In the genomic region with DNA sequence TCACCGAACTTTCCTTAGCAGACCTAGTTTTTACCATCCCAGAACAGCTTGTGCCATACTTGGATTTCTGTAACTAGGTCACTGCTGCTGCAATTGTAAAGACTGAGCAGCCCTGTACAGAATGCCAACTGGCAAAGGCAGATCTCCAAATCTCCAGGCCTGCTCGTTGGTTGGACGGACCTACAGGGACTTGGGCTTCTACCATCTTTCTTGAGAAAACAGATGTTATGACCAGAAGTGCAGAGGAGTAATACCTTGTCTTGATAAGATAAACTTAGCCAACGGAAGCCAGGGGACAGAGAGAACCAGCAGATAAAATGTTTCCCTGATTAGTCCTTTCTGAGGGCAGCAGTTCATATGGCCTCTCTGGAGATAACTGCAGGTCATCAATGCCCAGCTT, we compare ENCODE assay signal across 28 cellular contexts.
DNase-seq lines count a peak whose midpoint lies in the region; ATAC-seq, FAIRE-seq and TF ChIP-seq lines count a peak whose summit lies in the region.
"Had no signal": no experiment of that assay in that cellular context is flagged by ENCODE, and none has a peak within 500 bp of the region (broad histone marks: within the 10 kb centered on the region; RNA-seq: fewer than 3 reads in every experiment).

No MANE protein-coding gene starts in this region.

- H3K36me3 ChIP-seq in K562 (ENCODE audit: control insufficient read depth, insufficient read depth, low read length) (no peaks in the 10 kb centered on the region), lower lobe of right lung (no peaks in the 10 kb centered on the region)
- H3K36me3 ChIP-seq: breast epithelium, upper lobe of right lung had no signal

- intact Hi-C loops in K562 (cut with micrococcal nuclease) (no loop called here), right cardiac atrium (cut with DNase I) (no loop called here), posterior cingulate gyrus (cut with DNase I) (no loop called here), lower lobe of right lung (cut with DNase I) (no loop called here)

- H3K79me2 ChIP-seq in K562 (ENCODE audit: control insufficient read depth, insufficient read depth, low read length): no peaks in the 10 kb centered on the region

- TF ChIP-seq POLR2A in K562 (conservative IDR thresholded peaks at IDR 0.05): no peak

- 0 out of 2 replicates have a peak overlapping the region, but pooled peaks have one; percentile 41 for H3K4me2 ChIP-seq in K562 (ENCODE audit: insufficient read depth, low read length)
- H3K4me2 ChIP-seq: KMS-11 had no signal

- H3K27me3 ChIP-seq in K562 (ENCODE audit: control insufficient read depth in 2 of 2, insufficient read depth in 2 of 2, low read length in 2 of 2): no peaks in the 10 kb centered on the region
- H3K27me3 ChIP-seq in right cardiac atrium (ENCODE audit: control insufficient read depth, insufficient read depth): no peaks in the 10 kb centered on the region
- no peaks in the 10 kb centered on the region for H3K27me3 ChIP-seq in lower lobe of right lung (ENCODE audit: low read depth)
- H3K27me3 ChIP-seq: breast epithelium, upper lobe of right lung had no signal

- H3K4me3 ChIP-seq in K562 (no peak overlapping the region), right cardiac atrium (ENCODE audit: low read length) (no peak overlapping the region), lower lobe of right lung (no peak overlapping the region)
- H3K4me3 ChIP-seq: breast epithelium, upper lobe of right lung had no signal

- peak; percentile 89 for TF ChIP-seq EP300 in K562 (IDR thresholded peaks at IDR 0.05; ENCODE audit: low read length)

- CTCF ChIA-PET in K562 (lab: Yijun Ruan, JAX; ENCODE audit: low intra/inter-chr PET ratio): no interaction called here

- TF ChIP-seq RAD21 in K562 (CRISPR knock-in tag; conservative IDR thresholded peaks at IDR 0.05 in 1 of 2, IDR thresholded peaks at IDR 0.05 in 1 of 2): no peak; a peak in 1 of 4 replicates

- H4K20me1 ChIP-seq in K562 (replicated peaks; ENCODE audit: control insufficient read depth, insufficient read depth, low read length): no peaks in the 10 kb centered on the region

- H3K27ac ChIP-seq in K562 (ENCODE audit: extremely low read depth, low read depth, low read length): no peak overlapping the region
- H3K27ac ChIP-seq in right cardiac atrium (ENCODE audit: low read length): no peak overlapping the region
- no peak overlapping the region for H3K27ac ChIP-seq in lower lobe of right lung
- H3K27ac ChIP-seq: breast epithelium, epithelial cell of prostate, KMS-11, upper lobe of right lung had no signal

- H3K4me1 ChIP-seq in K562 (replicated peaks in 1 of 2; ENCODE audit: control insufficient read depth in 2 of 2, insufficient read depth in 2 of 2, low read length in 2 of 2): peaks cover 3 to 19% of the 10 kb centered on the region in 2 experiments; a peak in 2 of 5 replicates
- no peaks in the 10 kb centered on the region for H3K4me1 ChIP-seq in right cardiac atrium (ENCODE audit: control insufficient read depth, insufficient read depth, low read length)
- H3K4me1 ChIP-seq in lower lobe of right lung: no peaks in the 10 kb centered on the region
- H3K4me1 ChIP-seq: breast epithelium, upper lobe of right lung had no signal

- FAIRE-seq in K562 (lab: Jason Lieb, UNC): no peak
- FAIRE-seq: colon, GM12891 had no signal

- H3K9ac ChIP-seq in K562 (ENCODE audit: insufficient read depth in 1 of 2, low read depth in 2 of 2, low read length in 2 of 2): no peak overlapping the region
- H3K9ac ChIP-seq: KMS-11 had no signal

- DNase-seq in OCI-M1 (lab: John Stamatoyannopoulos, UW): peak; percentile 87
- peak; percentile 13 to 59 (median 20) for DNase-seq in K562 (ENCODE audit: extremely low read depth in 1 of 4, low spot score in 3 of 4)
- peak; percentile 24 to 50 (median 25) for DNase-seq in right cardiac atrium
- peak in 8 of 10 donors; percentile 32 to 87 (median 54) for DNase-seq in posterior cingulate gyrus
- DNase-seq in stimulated activated CD4-positive, alpha-beta T cell treated with anti-CD3 and anti-CD28 coated beads, Interleukin-4, amount 100 ng/mL, for 24 hours: no peak
- DNase-seq in NCI-H1694 treated with DMSO at 0.1 percent for 48 hours (lab: John Stamatoyannopoulos, UW): no peak
- no peak for DNase-seq in lower lobe of right lung
- DNase-seq in stimulated activated naive CD8-positive, alpha-beta T cell treated with anti-CD3 and anti-CD28 coated beads, Interleukin-15, Interleukin-2, amounts not matched to agents 100 U/mL and 50 U/mL, for 24 hours: no peak
- DNase-seq: activated CD4-positive, alpha-beta T cell treated with anti-CD3 and anti-CD28 coated beads for 48 hours; activated naive CD4-positive, alpha-beta T cell treated with anti-CD3 and anti-CD28 coated beads, Interleukin-2, amount 50 U/mL, for 16 hours; CD8-positive, alpha-beta memory T cell; DMS 273 treated with DMSO at 0.1 percent for 48 hours; effector CD8-positive, alpha-beta T cell; EL; kidney glomerular epithelial cell; mammary epithelial cell; MM.1S; NCI-H1105 treated with DMSO at 0.1 percent for 48 hours; NCI-H2029; NCI-H524 treated with DMSO at 0.1 percent for 48 hours; SHP77 treated with DMSO at 0.1 percent for 48 hours; upper lobe of right lung had no signal

- 5% methylated on average over 4 of the region's 4 CpGs for WGBS in K562 (ENCODE audit: insufficient coverage, low coverage, missing lambda C conversion rate)
- WGBS in right cardiac atrium: 36% methylated on average over 4 of the region's 4 CpGs

- peaks cover 2% of the 10 kb centered on the region for H3K9me3 ChIP-seq in K562 (replicated peaks; ENCODE audit: control insufficient read depth, insufficient read depth, low read depth, low read length)
- no peaks in the 10 kb centered on the region for H3K9me3 ChIP-seq in right cardiac atrium (ENCODE audit: control insufficient read depth, low read length)
- no peaks in the 10 kb centered on the region for H3K9me3 ChIP-seq in lower lobe of right lung
- H3K9me3 ChIP-seq: breast epithelium, upper lobe of right lung had no signal

- BruUV-seq in K562 (replicated peaks; lab: Mats Ljungman, UMichigan): no TSS peak

- no peak for TF ChIP-seq CTCF in K562 (IDR thresholded peaks at IDR 0.05 in 2 of 3, conservative IDR thresholded peaks at IDR 0.05 in 1 of 3; ENCODE audit: insufficient read depth in 2 of 3, low read depth in 1 of 3, low read length in 3 of 3)
- TF ChIP-seq CTCF in lower lobe of right lung (IDR thresholded peaks at IDR 0.05): no peak

- in situ Hi-C loops in K562 (cut with MboI): no loop called here

- H3K9me1 ChIP-seq in K562 (ENCODE audit: control insufficient read depth, insufficient read depth, low read length): no peaks in the 10 kb centered on the region

- POLR2A ChIA-PET in K562 (lab: Yijun Ruan, JAX): no interaction called here

- ATAC-seq in K562 (peak; percentile 76), right cardiac atrium (peak; percentile 59 to 67), lower lobe of right lung (no peak)
- no peak for ATAC-seq in stimulated activated naive CD8-positive, alpha-beta T cell treated with anti-CD3 and anti-CD28 coated beads, Interleukin-15, Interleukin-2, amounts not matched to agents 100 U/mL and 50 U/mL, for 24 hours
- ATAC-seq: stimulated activated effector memory CD8-positive, alpha-beta T cell treated with anti-CD3 and anti-CD28 coated beads, Interleukin-12 subunit alpha, Interleukin-12 subunit beta, amount 100 ng/mL, for 72 hours; upper lobe of right lung had no signal

- H2AFZ ChIP-seq in K562 (ENCODE audit: low read depth, low read length): no peak overlapping the region

TF ChIP-seq in K562, 482 proteins besides CTCF, POLR2A, EP300 and RAD21 (continues in another document):
- TF ChIP-seq LARP7 (IDR thresholded peaks at IDR 0.05): no peak
- TF ChIP-seq CBFB (CRISPR knock-in tag; IDR thresholded peaks at IDR 0.05): no peak
- no peak for TF ChIP-seq TSHZ1 (CRISPR knock-in tag; IDR thresholded peaks at IDR 0.05)
- no peak for TF ChIP-seq ZNF165 (CRISPR knock-in tag; IDR thresholded peaks at IDR 0.05; ENCODE audit: borderline replicate concordance)
- TF ChIP-seq POLR2AphosphoS5 (IDR thresholded peaks at IDR 0.05; ENCODE audit: control insufficient read depth, insufficient read depth, low read depth, low read length): peak; percentile 49; the same call in 1 of the 2 replicates

Comparison
In these comparisons a context has a peak if more than half of its experiments do, and no peak if none do; other contexts are left out.
1. DNase-seq: peak in OCI-M1 (single experiment), K562 (4 of 4), right cardiac atrium (3 of 3) and posterior cingulate gyrus (8 of 10); none in stimulated activated CD4-positive, alpha-beta T cell treated with anti-CD3 and anti-CD28 coated beads, Interleukin-4, amount 100 ng/mL, for 24 hours (single experiment), NCI-H1694 treated with DMSO at 0.1 percent for 48 hours (single experiment), lower lobe of right lung (single experiment) and stimulated activated naive CD8-positive, alpha-beta T cell treated with anti-CD3 and anti-CD28 coated beads, Interleukin-15, Interleukin-2, amounts not matched to agents 100 U/mL and 50 U/mL, for 24 hours (single experiment).
2. ATAC-seq: peak in K562 (single experiment) and right cardiac atrium (2 of 2); none in lower lobe of right lung (0 of 2) and stimulated activated naive CD8-positive, alpha-beta T cell treated with anti-CD3 and anti-CD28 coated beads, Interleukin-15, Interleukin-2, amounts not matched to agents 100 U/mL and 50 U/mL, for 24 hours (single experiment).